Comparison of ENCODE assay signal across 12 cellular contexts in the genomic region with DNA sequence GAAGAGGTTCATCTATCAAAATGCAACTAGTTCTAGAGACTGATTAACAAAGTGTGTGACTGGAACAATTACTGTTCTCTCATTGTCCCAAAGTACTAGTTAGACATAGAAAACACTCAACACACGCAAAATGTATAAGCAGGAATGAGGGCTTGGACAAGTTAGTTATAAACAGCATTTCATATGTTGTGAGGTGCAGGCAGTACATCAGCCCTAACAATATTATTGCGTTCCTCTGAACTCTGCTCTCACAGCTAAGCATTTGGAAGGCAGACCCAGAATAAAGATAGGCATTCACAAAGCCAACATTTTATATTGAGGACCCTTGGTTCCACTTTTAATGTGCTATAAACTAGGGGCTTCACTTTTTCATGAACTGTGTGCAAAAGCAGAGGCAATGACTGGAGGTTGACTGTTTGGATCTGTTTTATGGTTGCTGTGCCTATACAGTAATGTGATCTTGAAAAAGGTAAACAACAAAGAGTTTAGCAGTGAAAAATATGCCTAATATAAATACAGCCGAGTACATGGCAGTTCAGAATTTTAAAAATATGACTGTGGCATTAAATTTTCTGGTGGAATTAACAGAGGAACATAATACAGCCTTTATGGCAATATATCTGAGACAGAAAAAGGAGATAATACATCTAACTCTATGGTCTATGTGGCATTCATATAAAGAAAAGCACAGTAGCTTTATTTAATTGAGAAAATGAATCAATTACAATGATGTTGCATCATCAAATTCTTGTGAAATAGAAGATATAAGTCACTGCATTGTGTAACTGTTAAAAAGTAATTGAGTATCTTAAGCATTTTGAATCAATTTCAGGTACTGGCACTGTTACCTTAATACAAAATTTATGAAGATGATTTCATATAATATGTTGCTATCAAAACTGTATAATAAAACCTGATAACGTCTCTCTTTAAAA.
A peak's percentile ranks its signal among the peaks of the same experiment; 100 is the strongest.
DNase-seq lines count a peak whose midpoint lies in the region; ATAC-seq, FAIRE-seq and TF ChIP-seq lines count a peak whose summit lies in the region.
"Had no signal": no experiment of that assay in that cellular context is flagged by ENCODE, and none has a peak within 500 bp of the region (broad histone marks: within the 10 kb centered on the region; RNA-seq: fewer than 3 reads in every experiment).

No MANE protein-coding gene starts in this region.

- POLR2A ChIA-PET in activated CD8-positive, alpha-beta T cell treated with anti-CD3 and anti-CD28 coated beads for 36 hours (lab: Charles Lee), result interaction anchor here (1.7 kb wide), 1 partner anchor 17 kb away, joined by 5 read pairs; no protein-coding TSS in a partner anchor
- POLR2A ChIA-PET in activated CD4-positive, alpha-beta memory T cell treated with anti-CD3 and anti-CD28 coated beads, Interleukin-2, amount 10 ng/mL, durations not matched to agents 7 days and 5 days (lab: Charles Lee), result interaction anchor here (1.3 kb wide), 1 partner anchor 17 kb away, joined by 3 read pairs; no protein-coding TSS in a partner anchor

- CTCF ChIA-PET in activated CD8-positive, alpha-beta T cell treated with anti-CD3 and anti-CD28 coated beads for 36 hours (lab: Charles Lee), result interaction anchor here (1.5 kb wide), 1 partner anchor 10 kb away, joined by 4 read pairs; no protein-coding TSS in a partner anchor
- CTCF ChIA-PET in activated CD4-positive, alpha-beta memory T cell treated with anti-CD3 and anti-CD28 coated beads, Interleukin-2, amount 10 ng/mL, durations not matched to agents 7 days and 5 days (lab: Charles Lee), result no interaction called here

- intact Hi-C loops in activated CD8-positive, alpha-beta T cell treated with anti-CD3 and anti-CD28 coated beads for 36 hours (cut with micrococcal nuclease), result no loop called here
- intact Hi-C loops in gastrocnemius medialis (cut with DNase I; ENCODE audit: low total_unique reads), result no loop called here

- no peak for TF ChIP-seq CTCF in activated CD8-positive, alpha-beta T cell treated with anti-CD3 and anti-CD28 coated beads for 36 hours (IDR thresholded peaks at IDR 0.05)
- TF ChIP-seq CTCF in fibroblast of villous mesenchyme (IDR thresholded peaks at IDR 0.05; ENCODE audit: insufficient read depth, low read depth, low read length) (no peak), gastrocnemius medialis (IDR thresholded peaks at IDR 0.05 in 4 of 5, conservative IDR thresholded peaks at IDR 0.05 in 1 of 5) (no peak)

- DNase-seq in GM19239 (ENCODE audit: insufficient read length, low spot score) (no peak), fibroblast of villous mesenchyme (ENCODE audit: low read depth) (peak; percentile 49), GM12891 (ENCODE audit: insufficient read length, low spot score) (no peak), gastrocnemius medialis (no peak)
- DNase-seq in activated CD8-positive, alpha-beta T cell treated with anti-CD3 and anti-CD28 coated beads for 36 hours, result no peak
- DNase-seq in activated CD4-positive, alpha-beta memory T cell treated with anti-CD3 and anti-CD28 coated beads, Interleukin-2, amount 10 ng/mL, durations not matched to agents 7 days and 5 days, result no peak
- DNase-seq: NCI-H510A, uterus had no signal

- TF ChIP-seq POLR2A in GM12891 (IDR thresholded peaks at IDR 0.05; ENCODE audit: low read depth, low read length) (no peak), gastrocnemius medialis (IDR thresholded peaks at IDR 0.05) (no peak)

- no peaks in the 10 kb centered on the region for H3K79me2 ChIP-seq in ACC112 (ENCODE audit: control insufficient read depth, insufficient read depth, low read length, unreplicated experiment)

- H3K4me1 Mint-ChIP-seq in activated CD8-positive, alpha-beta T cell treated with anti-CD3 and anti-CD28 coated beads for 36 hours (ENCODE audit: low read depth), result peaks cover 52% of the 10 kb centered on the region
- H3K4me1 Mint-ChIP-seq in activated CD4-positive, alpha-beta memory T cell treated with anti-CD3 and anti-CD28 coated beads, Interleukin-2, amount 10 ng/mL, durations not matched to agents 7 days and 5 days, result peaks cover 29% of the 10 kb centered on the region

- H2AFZ ChIP-seq in ACC112 (ENCODE audit: low read length, unreplicated experiment), result no peak overlapping the region

- peaks cover 34% of the 10 kb centered on the region for H3K4me1 ChIP-seq in ACC112 (ENCODE audit: control insufficient read depth, insufficient read depth, low read length, unreplicated experiment)
- no peaks in the 10 kb centered on the region for H3K4me1 ChIP-seq in gastrocnemius medialis
- H3K4me1 ChIP-seq: uterus had no signal

- H3K9me3 Mint-ChIP-seq in activated CD8-positive, alpha-beta T cell treated with anti-CD3 and anti-CD28 coated beads for 36 hours, result no peaks in the 10 kb centered on the region
- H3K9me3 Mint-ChIP-seq in activated CD4-positive, alpha-beta memory T cell treated with anti-CD3 and anti-CD28 coated beads, Interleukin-2, amount 10 ng/mL, durations not matched to agents 7 days and 5 days, result no peaks in the 10 kb centered on the region

- no peaks in the 10 kb centered on the region for H3K27me3 ChIP-seq in ACC112 (ENCODE audit: insufficient read depth, low read length)
- H3K27me3 ChIP-seq in gastrocnemius medialis, result no peaks in the 10 kb centered on the region
- H3K27me3 ChIP-seq: uterus had no signal

- peaks cover 2% of the 10 kb centered on the region for H3K36me3 Mint-ChIP-seq in activated CD8-positive, alpha-beta T cell treated with anti-CD3 and anti-CD28 coated beads for 36 hours (ENCODE audit: low read depth)
- H3K36me3 Mint-ChIP-seq in activated CD4-positive, alpha-beta memory T cell treated with anti-CD3 and anti-CD28 coated beads, Interleukin-2, amount 10 ng/mL, durations not matched to agents 7 days and 5 days (ENCODE audit: low read depth), result no peaks in the 10 kb centered on the region

- peak overlapping the region; percentile 26 for H3K4me3 Mint-ChIP-seq in activated CD8-positive, alpha-beta T cell treated with anti-CD3 and anti-CD28 coated beads for 36 hours
- no peak overlapping the region for H3K4me3 Mint-ChIP-seq in activated CD4-positive, alpha-beta memory T cell treated with anti-CD3 and anti-CD28 coated beads, Interleukin-2, amount 10 ng/mL, durations not matched to agents 7 days and 5 days

- in situ Hi-C loops in gastrocnemius medialis (cut with MboI; ENCODE audit: low sequenced_read_pairs in 4 of 4), result no loop called here

- peak overlapping the region; percentile 72 for H3K27ac ChIP-seq in ACC112 (ENCODE audit: low read depth, low read length)
- no peak overlapping the region for H3K27ac ChIP-seq in gastrocnemius medialis
- H3K27ac ChIP-seq: KMS-11, uterus had no signal

- peak; percentile 8 for ATAC-seq in activated CD8-positive, alpha-beta T cell treated with anti-CD3 and anti-CD28 coated beads for 36 hours
- no peak for ATAC-seq in gastrocnemius medialis
- ATAC-seq in GM18907 (IDR thresholded peaks at IDR 0.05; ENCODE audit: unreplicated experiment), result no peak

- FAIRE-seq in GM19239 (lab: Jason Lieb, UNC) (peak; percentile 69), GM12891 (lab: Jason Lieb, UNC) (no peak)

- H3K27me3 Mint-ChIP-seq in activated CD8-positive, alpha-beta T cell treated with anti-CD3 and anti-CD28 coated beads for 36 hours, result no peaks in the 10 kb centered on the region
- no peaks in the 10 kb centered on the region for H3K27me3 Mint-ChIP-seq in activated CD4-positive, alpha-beta memory T cell treated with anti-CD3 and anti-CD28 coated beads, Interleukin-2, amount 10 ng/mL, durations not matched to agents 7 days and 5 days

- no peaks in the 10 kb centered on the region for H3K9me3 ChIP-seq in gastrocnemius medialis
- H3K9me3 ChIP-seq: uterus had no signal

- peak overlapping the region; percentile 18; the same call in 1 of the 2 replicates for H3K4me3 ChIP-seq in ACC112 (ENCODE audit: low read depth, low read length)
- H3K4me3 ChIP-seq in fibroblast of villous mesenchyme (ENCODE audit: low read depth, low read length), result no peak overlapping the region
- no peak overlapping the region for H3K4me3 ChIP-seq in gastrocnemius medialis
- H3K4me3 ChIP-seq: lung, uterus had no signal

- peak overlapping the region; percentile 75 for H3K27ac Mint-ChIP-seq in activated CD8-positive, alpha-beta T cell treated with anti-CD3 and anti-CD28 coated beads for 36 hours
- no peak overlapping the region for H3K27ac Mint-ChIP-seq in activated CD4-positive, alpha-beta memory T cell treated with anti-CD3 and anti-CD28 coated beads, Interleukin-2, amount 10 ng/mL, durations not matched to agents 7 days and 5 days

- H3K36me3 ChIP-seq in ACC112 (ENCODE audit: insufficient read depth, low read length), result no peaks in the 10 kb centered on the region
- no peaks in the 10 kb centered on the region for H3K36me3 ChIP-seq in gastrocnemius medialis
- H3K36me3 ChIP-seq: uterus had no signal

TF ChIP-seq in GM12891, 5 proteins besides CTCF, POLR2A, EP300 and RAD21:
- no peak for TF ChIP-seq SPI1 (IDR thresholded peaks at IDR 0.05; ENCODE audit: low read depth, low read length)
- TF ChIP-seq PAX5 (IDR thresholded peaks at IDR 0.05; ENCODE audit: insufficient read depth, low read length, severe bottlenecking), result no peak
- TF ChIP-seq TAF1 (IDR thresholded peaks at IDR 0.05; ENCODE audit: low read depth, low read length), result no peak
